Comparison of ENCODE assay signal across 8 cellular contexts in genomic region chr1:200628223-200628868, GRCh38. TPM values are rescaled to one million over a fixed set of nuclear protein-coding genes. Genes with fewer than 3 reads are reported as not detected.
A peak's percentile ranks its signal among the peaks of the same experiment; 100 is the strongest.
DNase-seq lines count a peak whose midpoint lies in the region; ATAC-seq and TF ChIP-seq lines count a peak whose summit lies in the region.

No MANE protein-coding gene starts in this region.

- H3K4me1 ChIP-seq in uterus = no peaks in the 10 kb centered on the region

- H3K9me3 ChIP-seq in uterus = no peaks in the 10 kb centered on the region

- H3K27ac ChIP-seq in uterus = no peak overlapping the region

- peak; percentile 66 for DNase-seq in activated naive CD4-positive, alpha-beta T cell treated with Interleukin-2 at 50 U/mL for 16 hours
- no peak for DNase-seq in activated naive CD4-positive, alpha-beta T cell (lab: John Stamatoyannopoulos, UW)
- DNase-seq in activated CD8-positive, alpha-beta memory T cell treated with anti-CD3 and anti-CD28 coated beads, Interleukin-2, amount 50 U/mL, for 4 hours = peak; percentile 33
- DNase-seq in stimulated activated CD8-positive, alpha-beta memory T cell treated with anti-CD3 and anti-CD28 coated beads, Interleukin-2, amount 100 ng/mL, for 48 hours (ENCODE audit: low read depth in 2 of 2) = peak; percentile 50 to 58
- DNase-seq in uterus (no peak), DMS79 treated with DMSO at 0.1 percent for 48 hours (lab: John Stamatoyannopoulos, UW) (no peak), NCI-H1436 (lab: John Stamatoyannopoulos, UW) (no peak)

- no peaks in the 10 kb centered on the region for H3K36me3 ChIP-seq in uterus

- TF ChIP-seq POLR2A in uterus (IDR thresholded peaks at IDR 0.05) = no peak

- no peak overlapping the region for H3K4me3 ChIP-seq in uterus

- H3K27me3 ChIP-seq in uterus = no peaks in the 10 kb centered on the region

- ATAC-seq in HG03378 (IDR thresholded peaks at IDR 0.05; ENCODE audit: unreplicated experiment) = peak; percentile 82

- intact Hi-C loops in uterus (cut with DNase I; ENCODE audit: low total_unique reads) = loop anchor here (10.0 kb wide), 1 partner anchor 176 kb away; no protein-coding TSS in a partner anchor

- TF ChIP-seq CTCF in uterus (IDR thresholded peaks at IDR 0.05) = no peak

RNA-seq across cellular contexts. Expression of gene KIF14, which starts 7.8 kb away (rescaled TPM):
- total RNA-seq in uterus = 1 to 10 TPM in 1 of 4 donors, under 1 TPM in 2, not detected in 1; under 0.01 to 9.2 (median 0.15) TPM

RNA-seq across cellular contexts. Expression of gene DDX59, which starts 41.4 kb away (rescaled TPM):
- total RNA-seq in uterus = 10 to 100 TPM in 3 of 4 donors, 1 to 10 TPM in 1; 8.2 to 30.5 (median 22.0) TPM

Comparison
In these comparisons a context has a peak if more than half of its experiments do, and no peak if none do; other contexts are left out.
1. DNase-seq: peak in activated naive CD4-positive, alpha-beta T cell treated with Interleukin-2 at 50 U/mL for 16 hours (single experiment), activated CD8-positive, alpha-beta memory T cell treated with anti-CD3 and anti-CD28 coated beads, Interleukin-2, amount 50 U/mL, for 4 hours (single experiment) and stimulated activated CD8-positive, alpha-beta memory T cell treated with anti-CD3 and anti-CD28 coated beads, Interleukin-2, amount 100 ng/mL, for 48 hours (2 of 2); none in activated naive CD4-positive, alpha-beta T cell (0 of 4), uterus (0 of 2), DMS79 treated with DMSO at 0.1 percent for 48 hours (single experiment) and NCI-H1436 (single experiment).